In genomic region chr6:127520061-127520460, GRCh38 we compare ENCODE assay signal across 12 cellular contexts. TPM values are rescaled to one million over a fixed set of nuclear protein-coding genes. Genes with fewer than 3 reads are reported as not detected.
DNase-seq lines count a peak whose midpoint lies in the region; ATAC-seq, FAIRE-seq and TF ChIP-seq lines count a peak whose summit lies in the region.
"Had no signal": no experiment of that assay in that cellular context is flagged by ENCODE, and none has a peak within 500 bp of the region (broad histone marks: within the 10 kb centered on the region; RNA-seq: fewer than 3 reads in every experiment).

No MANE protein-coding gene starts in this region.

- H3K27ac Mint-ChIP-seq in activated CD8-positive, alpha-beta T cell treated with anti-CD3 and anti-CD28 coated beads, Interleukin-2, amount 10 ng/mL, durations not matched to agents 7 days and 5 days = no peak overlapping the region

- no peak for DNase-seq in D721Med (ENCODE audit: insufficient read length, low spot score)
- DNase-seq in activated CD8-positive, alpha-beta T cell treated with anti-CD3 and anti-CD28 coated beads, Interleukin-2, amount 10 ng/mL, durations not matched to agents 7 days and 5 days = peak; percentile 36
- DNase-seq in iPS-NIHi11 (ENCODE audit: low spot score) = peak; percentile 19
- no peak for DNase-seq in SIG-M5 (lab: John Stamatoyannopoulos, UW)
- no peak for DNase-seq in NCI-H774 (lab: John Stamatoyannopoulos, UW)
- DNase-seq in superior temporal gyrus (ENCODE audit: extremely low spot score) = no peak
- DNase-seq: activated naive CD4-positive, alpha-beta T cell treated with anti-CD3 and anti-CD28 coated beads, Interleukin-2, amount 50 U/mL, for 16 hours; effector CD4-positive, alpha-beta T cell had no signal

- peaks cover 3% of the 10 kb centered on the region for H3K36me3 Mint-ChIP-seq in activated CD8-positive, alpha-beta T cell treated with anti-CD3 and anti-CD28 coated beads, Interleukin-2, amount 10 ng/mL, durations not matched to agents 7 days and 5 days (ENCODE audit: low read depth)

- peaks cover 3% of the 10 kb centered on the region; the same call in 1 of the 2 replicates for H3K4me1 ChIP-seq in HEK293 (ENCODE audit: control insufficient read depth, insufficient read depth, low read length)

- no peak overlapping the region for H3K4me3 Mint-ChIP-seq in activated CD8-positive, alpha-beta T cell treated with anti-CD3 and anti-CD28 coated beads, Interleukin-2, amount 10 ng/mL, durations not matched to agents 7 days and 5 days

- no peaks in the 10 kb centered on the region for H3K9me3 ChIP-seq in HEK293 (ENCODE audit: control insufficient read depth, insufficient read depth, low read depth, low read length)

- H3K36me3 ChIP-seq in HEK293 (ENCODE audit: control insufficient read depth in 2 of 2, insufficient read depth in 1 of 2, low read length in 2 of 2) = no peaks in the 10 kb centered on the region

- peaks cover 39% of the 10 kb centered on the region for H3K27me3 Mint-ChIP-seq in activated CD8-positive, alpha-beta T cell treated with anti-CD3 and anti-CD28 coated beads, Interleukin-2, amount 10 ng/mL, durations not matched to agents 7 days and 5 days (ENCODE audit: low read depth)

- H3K4me1 Mint-ChIP-seq in activated CD8-positive, alpha-beta T cell treated with anti-CD3 and anti-CD28 coated beads, Interleukin-2, amount 10 ng/mL, durations not matched to agents 7 days and 5 days (ENCODE audit: low read depth) = peaks cover 33% of the 10 kb centered on the region

- CTCF ChIA-PET in HEK293 (lab: Yijun Ruan, JAX) = interaction anchor here (0.7 to 3.2 kb wide), 5 partner anchors 9 to 824 kb away, joined by 6 to 16 read pairs (median 7); no protein-coding TSS in a partner anchor
- CTCF ChIA-PET in activated CD8-positive, alpha-beta T cell treated with anti-CD3 and anti-CD28 coated beads, Interleukin-2, amount 10 ng/mL, durations not matched to agents 7 days and 5 days (lab: Charles Lee) = interaction anchor here (0.9 to 9.4 kb wide), 7 partner anchors 8 to 254 kb away, joined by 3 to 203 read pairs (median 6); partner anchors contain the start of gene RNF146

- TF ChIP-seq CTCF in D721Med (IDR thresholded peaks at IDR 0.05; ENCODE audit: insufficient read depth, missing control alignments) (no peak), HEK293 (tag by site-specific recombination; IDR thresholded peaks at IDR 0.05) (no peak)

- FAIRE-seq in D721Med (lab: Jason Lieb, UNC) = peak; percentile 53
- FAIRE-seq: H54 had no signal

- POLR2A ChIA-PET in HEK293 (lab: Yijun Ruan, JAX) = interaction anchor here (1.4 kb wide), 1 partner anchor 402 kb away, joined by 3 read pairs; the partner anchor contains the start of gene RSPO3
- POLR2A ChIA-PET in activated CD8-positive, alpha-beta T cell treated with anti-CD3 and anti-CD28 coated beads, Interleukin-2, amount 10 ng/mL, durations not matched to agents 7 days and 5 days (lab: Charles Lee) = no interaction called here

- ATAC-seq in activated CD8-positive, alpha-beta T cell treated with anti-CD3 and anti-CD28 coated beads, Interleukin-2, amount 10 ng/mL, durations not matched to agents 7 days and 5 days = no peak
- no peak for ATAC-seq in GM19455 (IDR thresholded peaks at IDR 0.05; ENCODE audit: unreplicated experiment)

- no peak overlapping the region for H3K4me3 ChIP-seq in HEK293 (ENCODE audit: low read depth, low read length)

- no peak overlapping the region for H3K27ac ChIP-seq in HEK293 (ENCODE audit: extremely low read depth, low read depth, low read length)

- no peaks in the 10 kb centered on the region for H3K9me3 Mint-ChIP-seq in activated CD8-positive, alpha-beta T cell treated with anti-CD3 and anti-CD28 coated beads, Interleukin-2, amount 10 ng/mL, durations not matched to agents 7 days and 5 days (ENCODE audit: insufficient read depth)

TF ChIP-seq in HEK293, 187 proteins besides CTCF, POLR2A, EP300 and RAD21:
- TF ChIP-seq ZNF335 (tag by site-specific recombination; conservative IDR thresholded peaks at IDR 0.05) (no peak), ZIC2 (tag by site-specific recombination; IDR thresholded peaks at IDR 0.05) (no peak), KLF16 (tag by site-specific recombination; IDR thresholded peaks at IDR 0.05) (no peak), ZNF660 (tag by site-specific recombination; IDR thresholded peaks at IDR 0.05) (no peak), REST (tag by site-specific recombination; IDR thresholded peaks at IDR 0.05) (peak; percentile 98), ZFP69B (tag by site-specific recombination; IDR thresholded peaks at IDR 0.05) (no peak), GLIS2 (tag by site-specific recombination; IDR thresholded peaks at IDR 0.05) (no peak)

RNA-seq across cellular contexts. Expression of gene C6orf58, which starts 56.9 kb away (rescaled TPM):
- total RNA-seq in activated CD8-positive, alpha-beta T cell treated with anti-CD3 and anti-CD28 coated beads, Interleukin-2, amount 10 ng/mL, durations not matched to agents 7 days and 5 days = not detected
- total RNA-seq: osteocyte had no signal

Comparison
In these comparisons a context has a peak if more than half of its experiments do, and no peak if none do; other contexts are left out.
1. DNase-seq: peak in activated CD8-positive, alpha-beta T cell treated with anti-CD3 and anti-CD28 coated beads, Interleukin-2, amount 10 ng/mL, durations not matched to agents 7 days and 5 days (single experiment) and iPS-NIHi11 (single experiment); none in D721Med (single experiment), SIG-M5 (single experiment), NCI-H774 (single experiment) and superior temporal gyrus (single experiment).